In the genomic region with DNA sequence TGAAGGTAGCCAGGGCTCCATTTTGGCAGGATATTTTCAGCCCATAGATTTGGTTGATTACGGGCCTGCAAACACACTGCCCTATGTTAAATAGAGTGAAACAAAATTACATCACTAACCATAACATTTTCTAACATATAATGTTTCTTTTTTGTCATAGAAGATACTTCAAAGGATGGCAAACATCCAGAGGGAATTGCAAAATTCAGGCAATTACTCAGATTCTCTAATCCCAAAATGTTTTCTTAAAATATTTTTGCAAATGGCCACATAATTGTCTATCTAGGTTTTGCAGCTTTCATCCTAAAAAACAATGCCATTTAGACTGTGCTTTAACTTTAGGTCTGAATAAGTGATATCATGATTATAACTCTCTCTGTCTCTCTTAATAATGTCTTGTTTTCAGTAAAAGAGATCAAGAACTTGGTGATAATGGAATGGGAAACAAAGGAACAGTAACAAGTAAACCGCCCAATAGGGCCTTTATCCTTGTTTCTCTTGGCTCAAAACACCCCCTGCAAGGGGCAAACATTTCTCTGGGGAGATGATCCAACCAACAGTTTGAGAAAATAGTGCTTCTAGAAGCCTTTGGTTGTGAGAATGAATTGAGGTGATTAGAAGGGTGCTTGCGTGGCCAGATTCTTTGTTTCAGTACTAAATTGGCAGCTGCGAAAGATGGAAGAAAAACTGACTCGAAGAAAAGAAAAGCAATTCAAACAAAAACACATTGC, we compare ENCODE assay signal across 1 cellular context.
TF ChIP-seq lines count a peak whose summit lies in the region.

No MANE protein-coding gene starts in this region.

TF ChIP-seq in endothelial cell of umbilical vein, 7 proteins besides CTCF, POLR2A, EP300 and RAD21 (continued from another document):
- TF ChIP-seq, protein P1, sequence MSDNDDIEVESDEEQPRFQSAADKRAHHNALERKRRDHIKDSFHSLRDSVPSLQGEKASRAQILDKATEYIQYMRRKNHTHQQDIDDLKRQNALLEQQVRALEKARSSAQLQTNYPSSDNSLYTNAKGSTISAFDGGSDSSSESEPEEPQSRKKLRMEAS (IDR thresholded peaks at IDR 0.05; ENCODE audit: insufficient read depth, insufficient read length): no peak
- TF ChIP-seq JUN (IDR thresholded peaks at IDR 0.05; ENCODE audit: borderline replicate concordance, insufficient read depth, insufficient read length, low read depth) (no peak), FOS (IDR thresholded peaks at IDR 0.05; ENCODE audit: borderline replicate concordance, insufficient read depth, low read length) (no peak)
TF ChIP-seq in endothelial cell of umbilical vein: peak in this region for 0.
